Comparison of ENCODE assay signal across 1 cellular context in genomic region chr11:63761173-63761572, GRCh38.
TF ChIP-seq lines count a peak whose summit lies in the region.

No MANE protein-coding gene starts in this region.

TF ChIP-seq in WTC11, 78 proteins besides CTCF, POLR2A, EP300 and RAD21 (continued from another document):
- TF ChIP-seq AFF4 (CRISPR knock-in tag; IDR thresholded peaks at IDR 0.05; ENCODE audit: borderline replicate concordance), result 0 out of 2 replicates have a peak, but pooled peaks have one; percentile 36
- no peak for TF ChIP-seq CBFB (CRISPR knock-in tag; IDR thresholded peaks at IDR 0.05; ENCODE audit: low read depth)
